ENCODE assay signal across 20 cellular contexts in the genomic region with DNA sequence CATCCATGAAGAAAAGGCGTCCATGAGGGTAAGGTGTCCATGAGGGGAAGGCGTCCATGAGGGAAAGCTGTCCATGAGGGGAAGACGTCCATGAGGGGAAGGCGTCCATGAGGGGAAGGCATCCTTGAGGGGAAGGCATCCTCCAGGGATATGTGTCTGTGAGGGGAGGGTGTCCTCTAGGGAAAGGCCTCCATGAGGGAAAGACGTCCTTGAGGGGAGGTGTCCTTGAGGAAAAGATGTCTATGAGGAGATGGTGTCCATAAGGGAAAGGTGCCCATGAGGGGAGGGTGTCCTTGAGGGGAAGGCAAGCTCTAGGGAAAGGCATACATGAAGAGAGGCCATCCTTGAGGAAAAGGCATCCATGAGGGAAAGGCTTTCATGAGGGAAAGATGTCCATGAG.
DNase-seq lines count a peak whose midpoint lies in the region; ATAC-seq and TF ChIP-seq lines count a peak whose summit lies in the region.
"Had no signal": no experiment of that assay in that cellular context is flagged by ENCODE, and none has a peak within 500 bp of the region (broad histone marks: within the 10 kb centered on the region; RNA-seq: fewer than 3 reads in every experiment).

No MANE protein-coding gene starts in this region.

- H3K27ac Mint-ChIP-seq in endothelial cell (ENCODE audit: unreplicated experiment) = no peak overlapping the region
- peak overlapping the region; percentile 28 for H3K27ac Mint-ChIP-seq in nephron progenitor cell
- H3K27ac Mint-ChIP-seq in activated CD4-positive, alpha-beta T cell treated with anti-CD3 and anti-CD28 coated beads for 36 hours = no peak overlapping the region
- no peak overlapping the region for H3K27ac Mint-ChIP-seq in activated CD8-positive, alpha-beta T cell treated with anti-CD3 and anti-CD28 coated beads, Interleukin-2, amount 10 ng/mL, durations not matched to agents 7 days and 5 days
- H3K27ac Mint-ChIP-seq: natural killer cell treated with Interleukin-12 subunit alpha and Interleukin-12 subunit beta and Interleukin-15 and Interleukin-18, amount 100 ng/mL, for 72 hours had no signal

- POLR2A ChIA-PET in IMR-90 (lab: Charles Lee; ENCODE audit: unreplicated experiment) = no interaction called here
- POLR2A ChIA-PET in activated CD4-positive, alpha-beta T cell treated with anti-CD3 and anti-CD28 coated beads for 36 hours (lab: Charles Lee) = no interaction called here
- POLR2A ChIA-PET in activated CD8-positive, alpha-beta T cell treated with anti-CD3 and anti-CD28 coated beads, Interleukin-2, amount 10 ng/mL, durations not matched to agents 7 days and 5 days (lab: Charles Lee) = no interaction called here

- TF ChIP-seq RAD21 in IMR-90 (IDR thresholded peaks at IDR 0.05; ENCODE audit: low read length) = no peak

- H3K23ac ChIP-seq in IMR-90 (ENCODE audit: low read depth, low read length) = no peak overlapping the region

- H3K27me3 Mint-ChIP-seq in endothelial cell (ENCODE audit: unreplicated experiment) = peaks cover 14% of the 10 kb centered on the region
- peaks cover 4% of the 10 kb centered on the region for H3K27me3 Mint-ChIP-seq in nephron progenitor cell (ENCODE audit: low read depth, poor library complexity)
- no peaks in the 10 kb centered on the region for H3K27me3 Mint-ChIP-seq in activated CD4-positive, alpha-beta T cell treated with anti-CD3 and anti-CD28 coated beads for 36 hours
- peaks cover 3% of the 10 kb centered on the region for H3K27me3 Mint-ChIP-seq in activated CD8-positive, alpha-beta T cell treated with anti-CD3 and anti-CD28 coated beads, Interleukin-2, amount 10 ng/mL, durations not matched to agents 7 days and 5 days (ENCODE audit: low read depth)

- peaks cover 27 to 67% of the 10 kb centered on the region in 2 experiments for H3K79me1 ChIP-seq in IMR-90 (ENCODE audit: low read depth in 1 of 2, low read length in 2 of 2)

- no peak overlapping the region for H3K27ac ChIP-seq in IMR-90 (ENCODE audit: insufficient read depth, low read length)
- peak overlapping the region; percentile 71 for H3K27ac ChIP-seq in suprapubic skin

- ATAC-seq in IMR-90 (ENCODE audit: low read depth) (no peak), HG03025 (IDR thresholded peaks at IDR 0.05; ENCODE audit: low FRiP score, unreplicated experiment) (no peak)
- ATAC-seq in activated CD4-positive, alpha-beta T cell treated with anti-CD3 and anti-CD28 coated beads for 36 hours = no peak
- ATAC-seq in activated CD8-positive, alpha-beta T cell treated with anti-CD3 and anti-CD28 coated beads, Interleukin-2, amount 10 ng/mL, durations not matched to agents 7 days and 5 days = no peak
- ATAC-seq: activated T-cell treated with anti-CD3 and anti-CD28 coated beads, Interleukin-2, amount 50 U/mL, for 4 hours; GM12878; left colon had no signal

- intact Hi-C loops in IMR-90 (cut with micrococcal nuclease) = no loop called here
- intact Hi-C loops in activated CD4-positive, alpha-beta T cell treated with anti-CD3 and anti-CD28 coated beads for 36 hours (cut with DNase I, micrococcal nuclease) = loop anchor here in 1 of 2 experiments (10.0 kb wide), 1 partner anchor 405 kb away; no protein-coding TSS in a partner anchor

- H3K4me1 Mint-ChIP-seq in endothelial cell (ENCODE audit: unreplicated experiment) (peaks cover 49% of the 10 kb centered on the region), nephron progenitor cell (peaks cover 60% of the 10 kb centered on the region)
- peaks cover 22% of the 10 kb centered on the region for H3K4me1 Mint-ChIP-seq in activated CD4-positive, alpha-beta T cell treated with anti-CD3 and anti-CD28 coated beads for 36 hours
- peaks cover 18% of the 10 kb centered on the region for H3K4me1 Mint-ChIP-seq in activated CD8-positive, alpha-beta T cell treated with anti-CD3 and anti-CD28 coated beads, Interleukin-2, amount 10 ng/mL, durations not matched to agents 7 days and 5 days (ENCODE audit: low read depth)

- H3K9me1 ChIP-seq in IMR-90 (ENCODE audit: insufficient read depth, low read length) = peaks cover 29% of the 10 kb centered on the region

- H3K4me2 ChIP-seq in IMR-90 (ENCODE audit: low read depth, low read length) = no peak overlapping the region

- dilution Hi-C loops in IMR-90 (cut with HindIII; ENCODE audit: low sequenced_read_pairs, unreplicated experiment) = no loop called here

- CTCF ChIA-PET in IMR-90 (lab: Yijun Ruan, JAX) = no interaction called here
- CTCF ChIA-PET in activated CD4-positive, alpha-beta T cell treated with anti-CD3 and anti-CD28 coated beads for 36 hours (lab: Charles Lee) = interaction anchor here (0.7 kb wide), 1 partner anchor 698 kb away, joined by 4 read pairs; no protein-coding TSS in a partner anchor
- CTCF ChIA-PET in activated CD8-positive, alpha-beta T cell treated with anti-CD3 and anti-CD28 coated beads, Interleukin-2, amount 10 ng/mL, durations not matched to agents 7 days and 5 days (lab: Charles Lee) = no interaction called here

- H2BK5ac ChIP-seq in IMR-90 (ENCODE audit: low read depth, low read length, poor library complexity, severe bottlenecking) = no peak overlapping the region

- H2BK20ac ChIP-seq in IMR-90 (ENCODE audit: low read depth, low read length) = no peak overlapping the region

- no peak overlapping the region for H3K18ac ChIP-seq in IMR-90 (ENCODE audit: low read depth, low read length)

- TF ChIP-seq POLR2A in IMR-90 (IDR thresholded peaks at IDR 0.05; ENCODE audit: low read depth, low read length) (no peak), suprapubic skin (IDR thresholded peaks at IDR 0.05) (no peak)

- 97% methylated on average over 5 of the region's 5 CpGs; no CpG with 5 or more reads in 1 of the 2 experiments for WGBS in IMR-90 (ENCODE audit: extremely low coverage in 2 of 2, insufficient read length in 1 of 2), 2 experiments
- WGBS in suprapubic skin = 93% methylated on average over 5 of the region's 5 CpGs

- peaks cover 14% of the 10 kb centered on the region for H4K20me1 ChIP-seq in IMR-90 (ENCODE audit: insufficient read depth, low read length)

- H3K27me3 ChIP-seq in IMR-90 (ENCODE audit: control insufficient read depth, insufficient read depth, low read length) (no peaks in the 10 kb centered on the region), suprapubic skin (no peaks in the 10 kb centered on the region)
- H3K27me3 ChIP-seq: adrenal gland had no signal

- no peaks in the 10 kb centered on the region for H3K9me3 Mint-ChIP-seq in endothelial cell (ENCODE audit: unreplicated experiment)
- no peaks in the 10 kb centered on the region for H3K9me3 Mint-ChIP-seq in nephron progenitor cell
- H3K9me3 Mint-ChIP-seq in activated CD4-positive, alpha-beta T cell treated with anti-CD3 and anti-CD28 coated beads for 36 hours (ENCODE audit: low read depth) = no peaks in the 10 kb centered on the region
- H3K9me3 Mint-ChIP-seq in activated CD8-positive, alpha-beta T cell treated with anti-CD3 and anti-CD28 coated beads, Interleukin-2, amount 10 ng/mL, durations not matched to agents 7 days and 5 days (ENCODE audit: insufficient read depth) = no peaks in the 10 kb centered on the region
- H3K9me3 Mint-ChIP-seq: activated T-cell treated with anti-CD3 and anti-CD28 coated beads, Interleukin-2, amount 50 U/mL, for 4 hours; H9; natural killer cell treated with Interleukin-12 subunit alpha and Interleukin-12 subunit beta and Interleukin-15 and Interleukin-18, amount 100 ng/mL, for 72 hours had no signal

- H3K36me3 Mint-ChIP-seq in endothelial cell (ENCODE audit: low read depth, unreplicated experiment) (peaks cover 15% of the 10 kb centered on the region), nephron progenitor cell (ENCODE audit: low read depth) (no peaks in the 10 kb centered on the region)
- no peaks in the 10 kb centered on the region for H3K36me3 Mint-ChIP-seq in activated CD4-positive, alpha-beta T cell treated with anti-CD3 and anti-CD28 coated beads for 36 hours (ENCODE audit: low read depth)
- no peaks in the 10 kb centered on the region for H3K36me3 Mint-ChIP-seq in activated CD8-positive, alpha-beta T cell treated with anti-CD3 and anti-CD28 coated beads, Interleukin-2, amount 10 ng/mL, durations not matched to agents 7 days and 5 days (ENCODE audit: low read depth)
- H3K36me3 Mint-ChIP-seq: natural killer cell treated with Interleukin-12 subunit alpha and Interleukin-12 subunit beta and Interleukin-15 and Interleukin-18, amount 100 ng/mL, for 72 hours had no signal

- H3K9me3 ChIP-seq in IMR-90 (ENCODE audit: control insufficient read depth, insufficient read depth, low read length) (no peaks in the 10 kb centered on the region), suprapubic skin (no peaks in the 10 kb centered on the region)
- H3K9me3 ChIP-seq: adrenal gland had no signal

- H3K4me3 Mint-ChIP-seq in endothelial cell (ENCODE audit: unreplicated experiment) (peak overlapping the region; percentile 6), nephron progenitor cell (no peak overlapping the region)
- no peak overlapping the region for H3K4me3 Mint-ChIP-seq in activated CD4-positive, alpha-beta T cell treated with anti-CD3 and anti-CD28 coated beads for 36 hours
- H3K4me3 Mint-ChIP-seq in activated CD8-positive, alpha-beta T cell treated with anti-CD3 and anti-CD28 coated beads, Interleukin-2, amount 10 ng/mL, durations not matched to agents 7 days and 5 days = no peak overlapping the region
- H3K4me3 Mint-ChIP-seq: activated T-cell treated with anti-CD3 and anti-CD28 coated beads, Interleukin-2, amount 50 U/mL, for 4 hours; H9; natural killer cell treated with Interleukin-12 subunit alpha and Interleukin-12 subunit beta and Interleukin-15 and Interleukin-18, amount 100 ng/mL, for 72 hours had no signal

- peaks cover 27% of the 10 kb centered on the region for H3K4me1 ChIP-seq in IMR-90 (ENCODE audit: control insufficient read depth, insufficient read depth, low read length)
- peaks cover 79% of the 10 kb centered on the region for H3K4me1 ChIP-seq in suprapubic skin

- no peak overlapping the region for H2BK15ac ChIP-seq in IMR-90 (ENCODE audit: low read depth, low read length)

- H3K14ac ChIP-seq in IMR-90 (replicated peaks; ENCODE audit: low read depth, low read length) = no peak overlapping the region

- H2AK5ac ChIP-seq in IMR-90 (ENCODE audit: low read depth, low read length) = peak overlapping the region; percentile 67

- H2BK120ac ChIP-seq in IMR-90 (ENCODE audit: low read depth, low read length) = no peak overlapping the region

- H3K4ac ChIP-seq in IMR-90 (ENCODE audit: low read depth, low read length) = no peak overlapping the region

- H4K8ac ChIP-seq in IMR-90 (ENCODE audit: low read depth in 2 of 2, low read length in 2 of 2) = no peak overlapping the region

- TF ChIP-seq CTCF in IMR-90 (conservative IDR thresholded peaks at IDR 0.05; ENCODE audit: low read depth, low read length) (no peak), endothelial cell (IDR thresholded peaks at IDR 0.05; ENCODE audit: unreplicated experiment) (no peak), nephron progenitor cell (IDR thresholded peaks at IDR 0.05) (no peak), suprapubic skin (IDR thresholded peaks at IDR 0.05) (no peak)

- H3K36me3 ChIP-seq in IMR-90 (ENCODE audit: control insufficient read depth, insufficient read depth, low read length) = no peaks in the 10 kb centered on the region
- no peaks in the 10 kb centered on the region for H3K36me3 ChIP-seq in suprapubic skin
- H3K36me3 ChIP-seq: adrenal gland had no signal

- in situ Hi-C loops in IMR-90 (cut with MboI; ENCODE audit: low sequenced_read_pairs) = loop anchor here (10.0 kb wide), 2 partner anchors 235 to 405 kb away; a partner anchor contains a TSS

- TF ChIP-seq EP300 in suprapubic skin (IDR thresholded peaks at IDR 0.05) = no peak

- no peak overlapping the region for H3K56ac ChIP-seq in IMR-90 (ENCODE audit: extremely low read depth, insufficient read depth, low read length)

- DNase-seq in IMR-90 = no peak
- DNase-seq in endothelial cell (ENCODE audit: low spot score) = no peak
- DNase-seq in nephron progenitor cell = no peak
- DNase-seq in suprapubic skin (ENCODE audit: low spot score in 2 of 2) = peak in 1 of 2 donors; percentile 33
- no peak for DNase-seq in activated CD4-positive, alpha-beta T cell treated with anti-CD3 and anti-CD28 coated beads for 36 hours
- no peak for DNase-seq in NCI-H345 treated with DMSO at 0.1 percent for 48 hours (lab: John Stamatoyannopoulos, UW; ENCODE audit: unreplicated experiment)
- DNase-seq in activated CD8-positive, alpha-beta T cell treated with anti-CD3 and anti-CD28 coated beads, Interleukin-2, amount 10 ng/mL, durations not matched to agents 7 days and 5 days = no peak
- DNase-seq: activated CD4-positive, alpha-beta T cell treated with anti-CD3 and anti-CD28 coated beads for 1 hour; activated naive CD4-positive, alpha-beta T cell; activated T-cell treated with anti-CD3 and anti-CD28 coated beads, Interleukin-2, amount 50 U/mL, for 4 hours; C1 segment of cervical spinal cord; dermis blood vessel endothelial cell; H9; NCI-H1436 treated with DMSO at 0.1 percent for 48 hours; NCI-H510A had no signal

- no peak overlapping the region for H2AFZ ChIP-seq in IMR-90 (replicated peaks; ENCODE audit: low read length, poor library complexity)

- H2AK9ac ChIP-seq in IMR-90 (replicated peaks; ENCODE audit: low read depth, low read length, poor library complexity) = no peak overlapping the region

- H3K4me3 ChIP-seq in IMR-90 (ENCODE audit: insufficient read depth, low read depth, low read length) (no peak overlapping the region), suprapubic skin (no peak overlapping the region)
- H3K4me3 ChIP-seq: adrenal gland, GM12878 had no signal

- no peak overlapping the region for H4K5ac ChIP-seq in IMR-90 (ENCODE audit: low read depth, low read length)

- H4K91ac ChIP-seq in IMR-90 (ENCODE audit: insufficient read depth, low read depth, low read length) = no peak overlapping the region

- no peak overlapping the region for H3K9ac ChIP-seq in IMR-90 (ENCODE audit: low read depth, low read length)

- BruUV-seq in IMR-90 (replicated peaks; lab: Mats Ljungman, UMichigan) = no TSS peak
